In the genomic region with DNA sequence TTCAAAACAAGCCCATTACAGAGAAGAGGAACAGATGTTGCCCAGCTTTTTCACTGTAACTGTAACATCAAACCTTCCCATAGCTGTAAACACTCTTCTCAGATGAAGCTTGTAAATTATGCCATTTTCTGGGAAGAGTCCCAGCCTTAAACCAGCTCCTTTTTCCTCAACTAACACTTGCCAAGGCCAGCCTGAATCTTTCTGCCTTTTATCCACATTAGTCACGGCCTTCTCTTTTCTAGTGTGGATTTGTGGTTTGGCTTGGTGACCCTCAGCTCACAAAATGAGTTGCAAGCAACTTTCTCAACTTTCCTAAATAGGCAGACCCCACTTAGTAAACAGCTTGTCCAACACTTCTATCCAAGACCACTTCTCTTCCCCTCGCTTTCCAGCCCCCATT, we compare ENCODE assay signal across 1 cellular context.
TF ChIP-seq lines count a peak whose summit lies in the region.

No MANE protein-coding gene starts in this region.

TF ChIP-seq in GM23338, 12 proteins besides CTCF, POLR2A, EP300 and RAD21 (continued from another document):
- TF ChIP-seq, protein P1, sequence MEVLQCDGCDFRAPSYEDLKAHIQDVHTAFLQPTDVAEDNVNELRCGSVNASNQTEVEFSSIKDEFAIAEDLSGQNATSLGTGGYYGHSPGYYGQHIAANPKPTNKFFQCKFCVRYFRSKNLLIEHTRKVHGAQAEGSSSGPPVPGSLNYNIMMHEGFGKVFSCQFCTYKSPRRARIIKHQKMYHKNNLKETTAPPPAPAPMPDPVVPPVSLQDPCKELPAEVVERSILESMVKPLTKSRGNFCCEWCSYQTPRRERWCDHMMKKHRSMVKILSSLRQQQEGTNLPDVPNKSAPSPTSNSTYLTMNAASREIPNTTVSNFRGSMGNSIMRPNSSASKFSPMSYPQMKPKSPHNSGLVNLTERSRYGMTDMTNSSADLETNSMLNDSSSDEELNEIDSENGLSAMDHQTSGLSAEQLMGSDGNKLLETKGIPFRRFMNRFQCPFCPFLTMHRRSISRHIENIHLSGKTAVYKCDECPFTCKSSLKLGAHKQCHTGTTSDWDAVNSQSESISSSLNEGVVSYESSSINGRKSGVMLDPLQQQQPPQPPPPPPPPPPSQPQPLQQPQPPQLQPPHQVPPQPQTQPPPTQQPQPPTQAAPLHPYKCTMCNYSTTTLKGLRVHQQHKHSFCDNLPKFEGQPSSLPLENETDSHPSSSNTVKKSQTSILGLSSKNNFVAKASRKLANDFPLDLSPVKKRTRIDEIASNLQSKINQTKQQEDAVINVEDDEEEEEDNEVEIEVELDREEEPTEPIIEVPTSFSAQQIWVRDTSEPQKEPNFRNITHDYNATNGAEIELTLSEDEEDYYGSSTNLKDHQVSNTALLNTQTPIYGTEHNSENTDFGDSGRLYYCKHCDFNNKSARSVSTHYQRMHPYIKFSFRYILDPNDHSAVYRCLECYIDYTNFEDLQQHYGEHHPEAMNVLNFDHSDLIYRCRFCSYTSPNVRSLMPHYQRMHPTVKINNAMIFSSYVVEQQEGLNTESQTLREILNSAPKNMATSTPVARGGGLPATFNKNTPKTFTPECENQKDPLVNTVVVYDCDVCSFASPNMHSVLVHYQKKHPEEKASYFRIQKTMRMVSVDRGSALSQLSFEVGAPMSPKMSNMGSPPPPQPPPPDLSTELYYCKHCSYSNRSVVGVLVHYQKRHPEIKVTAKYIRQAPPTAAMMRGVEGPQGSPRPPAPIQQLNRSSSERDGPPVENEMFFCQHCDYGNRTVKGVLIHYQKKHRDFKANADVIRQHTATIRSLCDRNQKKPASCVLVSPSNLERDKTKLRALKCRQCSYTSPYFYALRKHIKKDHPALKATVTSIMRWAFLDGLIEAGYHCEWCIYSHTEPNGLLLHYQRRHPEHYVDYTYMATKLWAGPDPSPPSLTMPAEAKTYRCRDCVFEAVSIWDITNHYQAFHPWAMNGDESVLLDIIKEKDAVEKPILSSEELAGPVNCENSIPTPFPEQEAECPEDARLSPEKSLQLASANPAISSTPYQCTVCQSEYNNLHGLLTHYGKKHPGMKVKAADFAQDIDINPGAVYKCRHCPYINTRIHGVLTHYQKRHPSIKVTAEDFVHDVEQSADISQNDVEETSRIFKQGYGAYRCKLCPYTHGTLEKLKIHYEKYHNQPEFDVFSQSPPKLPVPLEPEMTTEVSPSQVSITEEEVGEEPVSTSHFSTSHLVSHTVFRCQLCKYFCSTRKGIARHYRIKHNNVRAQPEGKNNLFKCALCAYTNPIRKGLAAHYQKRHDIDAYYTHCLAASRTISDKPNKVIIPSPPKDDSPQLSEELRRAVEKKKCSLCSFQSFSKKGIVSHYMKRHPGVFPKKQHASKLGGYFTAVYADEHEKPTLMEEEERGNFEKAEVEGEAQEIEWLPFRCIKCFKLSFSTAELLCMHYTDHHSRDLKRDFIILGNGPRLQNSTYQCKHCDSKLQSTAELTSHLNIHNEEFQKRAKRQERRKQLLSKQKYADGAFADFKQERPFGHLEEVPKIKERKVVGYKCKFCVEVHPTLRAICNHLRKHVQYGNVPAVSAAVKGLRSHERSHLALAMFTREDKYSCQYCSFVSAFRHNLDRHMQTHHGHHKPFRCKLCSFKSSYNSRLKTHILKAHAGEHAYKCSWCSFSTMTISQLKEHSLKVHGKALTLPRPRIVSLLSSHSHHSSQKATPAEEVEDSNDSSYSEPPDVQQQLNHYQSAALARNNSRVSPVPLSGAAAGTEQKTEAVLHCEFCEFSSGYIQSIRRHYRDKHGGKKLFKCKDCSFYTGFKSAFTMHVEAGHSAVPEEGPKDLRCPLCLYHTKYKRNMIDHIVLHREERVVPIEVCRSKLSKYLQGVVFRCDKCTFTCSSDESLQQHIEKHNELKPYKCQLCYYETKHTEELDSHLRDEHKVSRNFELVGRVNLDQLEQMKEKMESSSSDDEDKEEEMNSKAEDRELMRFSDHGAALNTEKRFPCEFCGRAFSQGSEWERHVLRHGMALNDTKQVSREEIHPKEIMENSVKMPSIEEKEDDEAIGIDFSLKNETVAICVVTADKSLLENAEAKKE (CRISPR knock-in tag; IDR thresholded peaks at IDR 0.05) = no peak
- no peak for TF ChIP-seq POLR2AphosphoS5 (IDR thresholded peaks at IDR 0.05; ENCODE audit: low read depth)
